Comparison of ENCODE assay signal across 22 cellular contexts in the genomic region with DNA sequence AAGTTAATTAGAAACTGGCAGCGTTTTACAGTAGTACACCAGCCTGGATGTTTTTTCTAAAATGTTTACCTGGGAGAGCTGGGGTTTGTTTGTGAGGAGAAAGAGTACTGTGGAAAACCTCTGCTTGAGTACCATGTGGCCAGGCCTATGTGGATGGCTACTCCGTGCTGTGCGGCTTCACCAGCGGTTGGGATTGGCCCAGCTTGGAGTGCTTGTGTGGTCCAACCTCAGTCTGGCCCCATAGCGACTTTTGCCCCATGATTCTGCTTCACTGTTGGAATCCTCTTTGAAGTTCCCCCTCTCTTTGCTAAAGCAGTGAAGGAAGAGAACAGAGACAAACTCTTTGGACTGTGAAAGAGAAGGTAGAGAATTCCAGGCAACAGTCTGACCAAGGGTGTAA. TPM values are rescaled to one million over a fixed set of nuclear protein-coding genes. Genes with fewer than 3 reads are reported as not detected.
A peak's percentile ranks its signal among the peaks of the same experiment; 100 is the strongest.
DNase-seq lines count a peak whose midpoint lies in the region; ATAC-seq and TF ChIP-seq lines count a peak whose summit lies in the region.
"Had no signal": no experiment of that assay in that cellular context is flagged by ENCODE, and none has a peak within 500 bp of the region (broad histone marks: within the 10 kb centered on the region; RNA-seq: fewer than 3 reads in every experiment).

No MANE protein-coding gene starts in this region.

- H3K4me1 ChIP-seq in heart right ventricle (peaks cover 0 to 33% (median 6%) of the 10 kb centered on the region in 9 donors), thymus (ENCODE audit: control insufficient read depth, insufficient read depth, low read length) (peaks cover 39% of the 10 kb centered on the region)

- WGBS in heart right ventricle, 2 donors = 74 to 76% methylated on average over 5 of the region's 5 CpGs
- WGBS in thymus = 76% methylated on average over 5 of the region's 5 CpGs

- H3K4me3 ChIP-seq in heart right ventricle (no peak overlapping the region), thymus (ENCODE audit: low read length) (no peak overlapping the region)
- H3K4me3 ChIP-seq: BLaER1 had no signal

- no peaks in the 10 kb centered on the region for H3K27me3 ChIP-seq in heart right ventricle
- H3K27me3 ChIP-seq in thymus (ENCODE audit: control insufficient read depth, insufficient read depth) = no peaks in the 10 kb centered on the region
- H3K27me3 ChIP-seq: BLaER1 had no signal

- intact Hi-C loops in left ventricle myocardium superior (cut with micrococcal nuclease) (no loop called here), heart right ventricle (cut with DNase I) (no loop called here)
- intact Hi-C loops in activated T-helper 1 cell treated with anti-CD3 and anti-CD28 coated beads, Interleukin-12 subunit alpha, Interleukin-12 subunit beta, Interleukin-2, Interleukin-4 antibody, amounts not matched to agents 30 ng/mL and 10 ng/mL and 1 ng/mL, durations not matched to agents 14 hours and 24 hours and 36 hours (cut with micrococcal nuclease) = no loop called here

- H3K4me1 Mint-ChIP-seq in activated T-cell treated with anti-CD3 and anti-CD28 coated beads, Interleukin-2, amount 50 U/mL, for 72 hours (ENCODE audit: low read depth) = no peaks in the 10 kb centered on the region
- H3K4me1 Mint-ChIP-seq in activated T-helper 1 cell treated with anti-CD3 and anti-CD28 coated beads, Interleukin-12 subunit alpha, Interleukin-12 subunit beta, Interleukin-2, Interleukin-4 antibody, amounts not matched to agents 30 ng/mL and 10 ng/mL and 1 ng/mL, durations not matched to agents 14 hours and 24 hours and 36 hours (ENCODE audit: low read depth) = peaks cover 6% of the 10 kb centered on the region
- H3K4me1 Mint-ChIP-seq: CD14-positive monocyte had no signal

- H3K27ac Mint-ChIP-seq in activated T-cell treated with anti-CD3 and anti-CD28 coated beads, Interleukin-2, amount 50 U/mL, for 72 hours = peak overlapping the region; percentile 36
- peak overlapping the region; percentile 40 for H3K27ac Mint-ChIP-seq in activated T-helper 1 cell treated with anti-CD3 and anti-CD28 coated beads, Interleukin-12 subunit alpha, Interleukin-12 subunit beta, Interleukin-2, Interleukin-4 antibody, amounts not matched to agents 30 ng/mL and 10 ng/mL and 1 ng/mL, durations not matched to agents 14 hours and 24 hours and 36 hours
- H3K27ac Mint-ChIP-seq: CD14-positive monocyte; CD4-positive, alpha-beta memory T cell had no signal

- no peaks in the 10 kb centered on the region for H3K9me3 Mint-ChIP-seq in activated T-cell treated with anti-CD3 and anti-CD28 coated beads, Interleukin-2, amount 50 U/mL, for 72 hours
- H3K9me3 Mint-ChIP-seq in activated T-helper 1 cell treated with anti-CD3 and anti-CD28 coated beads, Interleukin-12 subunit alpha, Interleukin-12 subunit beta, Interleukin-2, Interleukin-4 antibody, amounts not matched to agents 30 ng/mL and 10 ng/mL and 1 ng/mL, durations not matched to agents 14 hours and 24 hours and 36 hours = no peaks in the 10 kb centered on the region
- H3K9me3 Mint-ChIP-seq: CD14-positive monocyte; CD4-positive, alpha-beta memory T cell had no signal

- no peak overlapping the region for H3K4me3 Mint-ChIP-seq in activated T-cell treated with anti-CD3 and anti-CD28 coated beads, Interleukin-2, amount 50 U/mL, for 72 hours
- H3K4me3 Mint-ChIP-seq in activated T-helper 1 cell treated with anti-CD3 and anti-CD28 coated beads, Interleukin-12 subunit alpha, Interleukin-12 subunit beta, Interleukin-2, Interleukin-4 antibody, amounts not matched to agents 30 ng/mL and 10 ng/mL and 1 ng/mL, durations not matched to agents 14 hours and 24 hours and 36 hours = no peak overlapping the region
- H3K4me3 Mint-ChIP-seq: CD14-positive monocyte; CD4-positive, alpha-beta memory T cell had no signal

- H3K9me3 ChIP-seq in heart right ventricle = no peaks in the 10 kb centered on the region
- no peaks in the 10 kb centered on the region for H3K9me3 ChIP-seq in thymus (ENCODE audit: control insufficient read depth)
- H3K9me3 ChIP-seq: BLaER1 had no signal

- no peak for ATAC-seq in activated T-cell treated with anti-CD3 and anti-CD28 coated beads, Interleukin-2, amount 50 U/mL, for 72 hours (replicated peaks in 1 of 2)
- ATAC-seq in left ventricle myocardium superior (peak; percentile 15), heart right ventricle (no peak), HG03175 (IDR thresholded peaks at IDR 0.05; ENCODE audit: unreplicated experiment) (no peak), GM21717 (IDR thresholded peaks at IDR 0.05; ENCODE audit: unreplicated experiment) (no peak)

- H3K27ac ChIP-seq in heart right ventricle (no peak overlapping the region), thymus (ENCODE audit: low read depth) (peak overlapping the region; percentile 74)
- H3K27ac ChIP-seq: 22Rv1, BLaER1, HL-60 had no signal

- TF ChIP-seq CTCF in heart right ventricle (IDR thresholded peaks at IDR 0.05) = no peak

- peaks cover 3 to 31% of the 10 kb centered on the region in 2 donors for H3K36me3 Mint-ChIP-seq in activated T-cell treated with anti-CD3 and anti-CD28 coated beads, Interleukin-2, amount 50 U/mL, for 72 hours (ENCODE audit: insufficient read depth in 2 of 2)
- H3K36me3 Mint-ChIP-seq in activated T-helper 1 cell treated with anti-CD3 and anti-CD28 coated beads, Interleukin-12 subunit alpha, Interleukin-12 subunit beta, Interleukin-2, Interleukin-4 antibody, amounts not matched to agents 30 ng/mL and 10 ng/mL and 1 ng/mL, durations not matched to agents 14 hours and 24 hours and 36 hours (ENCODE audit: low read depth) = peaks cover 28% of the 10 kb centered on the region

- H3K36me3 ChIP-seq in heart right ventricle (peaks cover 0 to 73% (median 38%) of the 10 kb centered on the region in 9 donors), thymus (ENCODE audit: control insufficient read depth, insufficient read depth) (no peaks in the 10 kb centered on the region)

- DNase-seq in activated T-cell treated with anti-CD3 and anti-CD28 coated beads, Interleukin-2, amount 50 U/mL, for 72 hours = no peak
- no peak for DNase-seq in activated T-cell treated with anti-CD3 and anti-CD28 coated beads, Interleukin-2, amount 50 U/mL, for 48 hours
- DNase-seq in left ventricle myocardium superior (no peak), heart right ventricle (no peak)
- no peak for DNase-seq in activated T-helper 1 cell treated with anti-CD3 and anti-CD28 coated beads, Interleukin-12 subunit alpha, Interleukin-12 subunit beta, Interleukin-2, Interleukin-4 antibody, amounts not matched to agents 30 ng/mL and 10 ng/mL and 1 ng/mL, durations not matched to agents 14 hours and 24 hours and 36 hours (ENCODE audit: low spot score)
- DNase-seq: Calu3; CD4-positive, alpha-beta memory T cell; DMS79 treated with DMSO at 0.1 percent for 48 hours; GF-D8; HCEC 1CT; IMR-90 had no signal

- H3K27me3 Mint-ChIP-seq in activated T-cell treated with anti-CD3 and anti-CD28 coated beads, Interleukin-2, amount 50 U/mL, for 72 hours (ENCODE audit: low read depth) = no peaks in the 10 kb centered on the region
- H3K27me3 Mint-ChIP-seq in activated T-helper 1 cell treated with anti-CD3 and anti-CD28 coated beads, Interleukin-12 subunit alpha, Interleukin-12 subunit beta, Interleukin-2, Interleukin-4 antibody, amounts not matched to agents 30 ng/mL and 10 ng/mL and 1 ng/mL, durations not matched to agents 14 hours and 24 hours and 36 hours (ENCODE audit: insufficient read depth) = no peaks in the 10 kb centered on the region
- H3K27me3 Mint-ChIP-seq: CD4-positive, alpha-beta memory T cell had no signal

RNA-seq across cellular contexts. Expression of gene CD8A, which starts 15.9 kb away (rescaled TPM):
- total RNA-seq in activated T-cell treated with anti-CD3 and anti-CD28 coated beads, Interleukin-2, amount 50 U/mL, for 72 hours = 100 to 1,000 TPM; 180 to 222 TPM
- 1.5 TPM for total RNA-seq in left ventricle myocardium superior
- 10 to 100 TPM in 1 of 10 donors, under 1 TPM in 8, not detected in 1; 0.19 to 11.8 (median 0.48) TPM for total RNA-seq in heart right ventricle
- under 1 TPM; 0.35 to 0.73 TPM for polyA plus RNA-seq in heart right ventricle
- 2.2 and 2.4 TPM in 2 replicates for total RNA-seq in activated T-helper 1 cell treated with anti-CD3 and anti-CD28 coated beads, Interleukin-12 subunit alpha, Interleukin-12 subunit beta, Interleukin-2, Interleukin-4 antibody, amounts not matched to agents 30 ng/mL and 10 ng/mL and 1 ng/mL, durations not matched to agents 14 hours and 24 hours and 36 hours
- polyA plus RNA-seq in thymus = 242 TPM
- total RNA-seq: A673, H4, HT1080, IMR-90 had no signal
- polyA plus RNA-seq: AG04450, IMR-90 had no signal

RNA-seq across cellular contexts. Expression of gene RMND5A, which starts 54.8 kb away (rescaled TPM):
- 10 to 100 TPM; 50.6 to 51.3 TPM for total RNA-seq in activated T-cell treated with anti-CD3 and anti-CD28 coated beads, Interleukin-2, amount 50 U/mL, for 72 hours
- 114 TPM for total RNA-seq in left ventricle myocardium superior
- 100 to 1,000 TPM in 7 of 10 donors, 10 to 100 TPM in 3; 68.0 to 152 (median 114) TPM for total RNA-seq in heart right ventricle
- 10 to 100 TPM; 23.4 to 29.3 TPM for polyA plus RNA-seq in heart right ventricle
- 42.0 and 44.5 TPM in 2 replicates for total RNA-seq in activated T-helper 1 cell treated with anti-CD3 and anti-CD28 coated beads, Interleukin-12 subunit alpha, Interleukin-12 subunit beta, Interleukin-2, Interleukin-4 antibody, amounts not matched to agents 30 ng/mL and 10 ng/mL and 1 ng/mL, durations not matched to agents 14 hours and 24 hours and 36 hours
- 19.1 TPM for polyA plus RNA-seq in thymus

Comparison
In these comparisons a context has a peak if more than half of its experiments do, and no peak if none do; other contexts are left out.
1. RNA of gene CD8A, which starts 15.9 kb away (total RNA-seq): 180 to 222 TPM in activated T-cell treated with anti-CD3 and anti-CD28 coated beads, Interleukin-2, amount 50 U/mL, for 72 hours; 2.2 to 2.4 TPM in activated T-helper 1 cell treated with anti-CD3 and anti-CD28 coated beads, Interleukin-12 subunit alpha, Interleukin-12 subunit beta, Interleukin-2, Interleukin-4 antibody, amounts not matched to agents 30 ng/mL and 10 ng/mL and 1 ng/mL, durations not matched to agents 14 hours and 24 hours and 36 hours, 1.5 TPM in left ventricle myocardium superior (single experiment) and 0.19 to 11.8 TPM in heart right ventricle; every median in the first group is over 10 times any median in the second.